In genomic region chr4:38177792-38178665, GRCh38 we compare ENCODE assay signal across 8 cellular contexts.
DNase-seq lines count a peak whose midpoint lies in the region; ATAC-seq lines count a peak whose summit lies in the region.

No MANE protein-coding gene starts in this region.

- H3K4me1 Mint-ChIP-seq in activated T-helper 17 cell treated with anti-CD3 and anti-CD28 coated beads, Interleukin-2, amount 50 U/mL, for 72 hours = peaks cover 31% of the 10 kb centered on the region
- H3K4me1 Mint-ChIP-seq in stimulated activated naive CD8-positive, alpha-beta T cell treated with anti-CD3 and anti-CD28 coated beads, Interleukin-15, Interleukin-2, amounts not matched to agents 100 ng/mL and 50 ng/mL, for 24 hours (ENCODE audit: low read depth) = peaks cover 58% of the 10 kb centered on the region
- H3K4me1 Mint-ChIP-seq in activated T-helper 2 cell treated with anti-CD3 and anti-CD28 coated beads, Interferon-gamma antibody, Interleukin-2, Interleukin-4, amounts not matched to agents 10 μg/mL and 5 μg/mL and 100 μg/mL, durations not matched to agents 14 hours and 24 hours and 36 hours (ENCODE audit: low read depth) = peaks cover 23% of the 10 kb centered on the region

- DNase-seq in NCI-H748 (lab: John Stamatoyannopoulos, UW; ENCODE audit: unreplicated experiment) = peak; percentile 63
- DNase-seq in NCI-H748 treated with DMSO at 0.1 percent for 48 hours (lab: John Stamatoyannopoulos, UW) = no peak
- DNase-seq in activated T-helper 2 cell treated with anti-CD3 and anti-CD28 coated beads, Interferon-gamma antibody, Interleukin-2, Interleukin-4, amounts not matched to agents 10 μg/mL and 5 μg/mL and 100 μg/mL, durations not matched to agents 14 hours and 24 hours and 36 hours (ENCODE audit: low spot score) = no peak
- no peak for DNase-seq in NCI-H1417 treated with DMSO at 0.1 percent for 48 hours (lab: John Stamatoyannopoulos, UW)

- no peaks in the 10 kb centered on the region for H3K27me3 ChIP-seq in layer of hippocampus (ENCODE audit: control insufficient read depth, insufficient read depth, low read length)

- H3K36me3 Mint-ChIP-seq in activated T-helper 17 cell treated with anti-CD3 and anti-CD28 coated beads, Interleukin-2, amount 50 U/mL, for 72 hours (ENCODE audit: low read depth) = no peaks in the 10 kb centered on the region
- no peaks in the 10 kb centered on the region for H3K36me3 Mint-ChIP-seq in stimulated activated naive CD8-positive, alpha-beta T cell treated with anti-CD3 and anti-CD28 coated beads, Interleukin-15, Interleukin-2, amounts not matched to agents 100 ng/mL and 50 ng/mL, for 24 hours (ENCODE audit: low read depth)
- no peaks in the 10 kb centered on the region for H3K36me3 Mint-ChIP-seq in activated T-helper 2 cell treated with anti-CD3 and anti-CD28 coated beads, Interferon-gamma antibody, Interleukin-2, Interleukin-4, amounts not matched to agents 10 μg/mL and 5 μg/mL and 100 μg/mL, durations not matched to agents 14 hours and 24 hours and 36 hours (ENCODE audit: low read depth)

- ATAC-seq in activated T-helper 17 cell treated with anti-CD3 and anti-CD28 coated beads, Interleukin-2, amount 50 U/mL, for 72 hours (replicated peaks) = peak; percentile 65
- ATAC-seq in HG03565 (IDR thresholded peaks at IDR 0.05; ENCODE audit: unreplicated experiment) = no peak

- peak overlapping the region; percentile 90 for H3K27ac Mint-ChIP-seq in activated T-helper 17 cell treated with anti-CD3 and anti-CD28 coated beads, Interleukin-2, amount 50 U/mL, for 72 hours
- peak overlapping the region; percentile 75 for H3K27ac Mint-ChIP-seq in stimulated activated naive CD8-positive, alpha-beta T cell treated with anti-CD3 and anti-CD28 coated beads, Interleukin-15, Interleukin-2, amounts not matched to agents 100 ng/mL and 50 ng/mL, for 24 hours
- no peak overlapping the region for H3K27ac Mint-ChIP-seq in activated T-helper 2 cell treated with anti-CD3 and anti-CD28 coated beads, Interferon-gamma antibody, Interleukin-2, Interleukin-4, amounts not matched to agents 10 μg/mL and 5 μg/mL and 100 μg/mL, durations not matched to agents 14 hours and 24 hours and 36 hours

- peak overlapping the region; percentile 40 for H3K27ac ChIP-seq in layer of hippocampus (ENCODE audit: low read depth, low read length)

- peak overlapping the region; percentile 68 for H3K4me3 Mint-ChIP-seq in activated T-helper 17 cell treated with anti-CD3 and anti-CD28 coated beads, Interleukin-2, amount 50 U/mL, for 72 hours
- peak overlapping the region; percentile 65 for H3K4me3 Mint-ChIP-seq in stimulated activated naive CD8-positive, alpha-beta T cell treated with anti-CD3 and anti-CD28 coated beads, Interleukin-15, Interleukin-2, amounts not matched to agents 100 ng/mL and 50 ng/mL, for 24 hours
- H3K4me3 Mint-ChIP-seq in activated T-helper 2 cell treated with anti-CD3 and anti-CD28 coated beads, Interferon-gamma antibody, Interleukin-2, Interleukin-4, amounts not matched to agents 10 μg/mL and 5 μg/mL and 100 μg/mL, durations not matched to agents 14 hours and 24 hours and 36 hours (ENCODE audit: low read depth) = no peak overlapping the region

- H3K9me3 Mint-ChIP-seq in activated T-helper 17 cell treated with anti-CD3 and anti-CD28 coated beads, Interleukin-2, amount 50 U/mL, for 72 hours = no peaks in the 10 kb centered on the region
- no peaks in the 10 kb centered on the region for H3K9me3 Mint-ChIP-seq in stimulated activated naive CD8-positive, alpha-beta T cell treated with anti-CD3 and anti-CD28 coated beads, Interleukin-15, Interleukin-2, amounts not matched to agents 100 ng/mL and 50 ng/mL, for 24 hours
- H3K9me3 Mint-ChIP-seq in activated T-helper 2 cell treated with anti-CD3 and anti-CD28 coated beads, Interferon-gamma antibody, Interleukin-2, Interleukin-4, amounts not matched to agents 10 μg/mL and 5 μg/mL and 100 μg/mL, durations not matched to agents 14 hours and 24 hours and 36 hours = no peaks in the 10 kb centered on the region

- intact Hi-C loops in activated T-helper 2 cell treated with anti-CD3 and anti-CD28 coated beads, Interferon-gamma antibody, Interleukin-2, Interleukin-4, amounts not matched to agents 10 μg/mL and 5 μg/mL and 100 μg/mL, durations not matched to agents 14 hours and 24 hours and 36 hours (cut with micrococcal nuclease) = loop anchor here (1.0 to 10.0 kb wide), 5 partner anchors 47 to 687 kb away; partner anchors contain the start of gene FAM114A1

- H3K27me3 Mint-ChIP-seq in activated T-helper 17 cell treated with anti-CD3 and anti-CD28 coated beads, Interleukin-2, amount 50 U/mL, for 72 hours = peaks cover 3% of the 10 kb centered on the region
- H3K27me3 Mint-ChIP-seq in stimulated activated naive CD8-positive, alpha-beta T cell treated with anti-CD3 and anti-CD28 coated beads, Interleukin-15, Interleukin-2, amounts not matched to agents 100 ng/mL and 50 ng/mL, for 24 hours = peaks cover 8% of the 10 kb centered on the region
- peaks cover 30% of the 10 kb centered on the region for H3K27me3 Mint-ChIP-seq in activated T-helper 2 cell treated with anti-CD3 and anti-CD28 coated beads, Interferon-gamma antibody, Interleukin-2, Interleukin-4, amounts not matched to agents 10 μg/mL and 5 μg/mL and 100 μg/mL, durations not matched to agents 14 hours and 24 hours and 36 hours (ENCODE audit: low read depth)
